In genomic region chr7:99827040-99827778, GRCh38 we compare ENCODE assay signal across 1 cellular context.
A peak's percentile ranks its signal among the peaks of the same experiment; 100 is the strongest.
TF ChIP-seq lines count a peak whose summit lies in the region.

No MANE protein-coding gene starts in this region.

TF ChIP-seq in HepG2, 621 proteins besides CTCF, POLR2A, EP300 and RAD21 (continued from another document and continues in another):
- TF ChIP-seq ZBTB14 (CRISPR knock-in tag; IDR thresholded peaks at IDR 0.05) (no peak), MYC (CRISPR knock-in tag; IDR thresholded peaks at IDR 0.05; ENCODE audit: borderline replicate concordance) (no peak), SKIL (CRISPR knock-in tag; IDR thresholded peaks at IDR 0.05; ENCODE audit: borderline replicate concordance) (peak; percentile 66; the same call in 1 of the 2 replicates), SPEN (CRISPR knock-in tag; IDR thresholded peaks at IDR 0.05; ENCODE audit: low read depth) (no peak), PREB (CRISPR knock-in tag; IDR thresholded peaks at IDR 0.05) (no peak), AKAP8 (CRISPR knock-in tag; IDR thresholded peaks at IDR 0.05) (no peak), NR1H2 (CRISPR knock-in tag; IDR thresholded peaks at IDR 0.05; ENCODE audit: borderline replicate concordance, low read depth) (no peak), SMAD9 (CRISPR knock-in tag; IDR thresholded peaks at IDR 0.05) (no peak), TARDBP (CRISPR knock-in tag; IDR thresholded peaks at IDR 0.05) (no peak; the same call in 1 of the 2 replicates), KLF11 (CRISPR knock-in tag; IDR thresholded peaks at IDR 0.05) (no peak), ZNF382 (CRISPR knock-in tag; IDR thresholded peaks at IDR 0.05; ENCODE audit: borderline replicate concordance) (no peak), HCFC1 (IDR thresholded peaks at IDR 0.05; ENCODE audit: low read depth, low read length) (no peak), STAT5B (CRISPR knock-in tag; IDR thresholded peaks at IDR 0.05) (no peak), ZNF264 (CRISPR knock-in tag; IDR thresholded peaks at IDR 0.05) (0 out of 2 replicates have a peak, but pooled peaks have one; percentile 59), ZNF225 (CRISPR knock-in tag; IDR thresholded peaks at IDR 0.05) (no peak), RORA (CRISPR knock-in tag; IDR thresholded peaks at IDR 0.05) (no peak), FOSL2 (CRISPR knock-in tag; IDR thresholded peaks at IDR 0.05) (peak; percentile 77), SKI (IDR thresholded peaks at IDR 0.05; ENCODE audit: partially characterized antibody) (peak; percentile 70), ZGPAT (CRISPR knock-in tag; IDR thresholded peaks at IDR 0.05) (peak; percentile 75; the same call in 1 of the 2 replicates), PRDM4 (CRISPR knock-in tag; IDR thresholded peaks at IDR 0.05; ENCODE audit: borderline replicate concordance) (no peak), POGK (CRISPR knock-in tag; conservative IDR thresholded peaks at IDR 0.05) (no peak), FOXA3 (CRISPR knock-in tag; IDR thresholded peaks at IDR 0.05) (peak; percentile 96), PAWR (CRISPR knock-in tag; IDR thresholded peaks at IDR 0.05; ENCODE audit: borderline replicate concordance) (no peak), ATF4 (CRISPR knock-in tag; IDR thresholded peaks at IDR 0.05) (peak in 1 of 2 experiments; percentile 66; a peak in 2 of 4 replicates), MEIS2 (CRISPR knock-in tag; IDR thresholded peaks at IDR 0.05) (peak; percentile 67; the same call in 1 of the 2 replicates), ZNF121 (CRISPR knock-in tag; IDR thresholded peaks at IDR 0.05) (no peak), ZSCAN20 (CRISPR knock-in tag; IDR thresholded peaks at IDR 0.05; ENCODE audit: borderline replicate concordance) (no peak), SMARCE1 (IDR thresholded peaks at IDR 0.05; ENCODE audit: borderline replicate concordance) (no peak), HOMEZ (CRISPR knock-in tag; IDR thresholded peaks at IDR 0.05; ENCODE audit: low read depth) (peak; percentile 60; the same call in 1 of the 2 replicates), ZMAT3 (CRISPR knock-in tag; conservative IDR thresholded peaks at IDR 0.05) (no peak), ZNF468 (CRISPR knock-in tag; IDR thresholded peaks at IDR 0.05) (no peak), ARNT2 (CRISPR knock-in tag; IDR thresholded peaks at IDR 0.05; ENCODE audit: low read depth) (peak; percentile 48; the same call in 1 of the 2 replicates), ZNF281 (CRISPR knock-in tag; IDR thresholded peaks at IDR 0.05; ENCODE audit: borderline replicate concordance) (0 out of 2 replicates have a peak, but pooled peaks have one; percentile 45), SSRP1 (CRISPR knock-in tag; IDR thresholded peaks at IDR 0.05) (no peak), AGO2 (optimal IDR thresholded peaks at IDR 0.05; ENCODE audit: low read depth, low read length) (no peak), ZNF644 (CRISPR knock-in tag; IDR thresholded peaks at IDR 0.05; ENCODE audit: low read depth) (peak; percentile 73; the same call in 1 of the 2 replicates), ZUFSP (CRISPR knock-in tag; IDR thresholded peaks at IDR 0.05; ENCODE audit: borderline replicate concordance) (no peak), ZNF563 (CRISPR knock-in tag; IDR thresholded peaks at IDR 0.05) (no peak; the same call in 1 of the 2 replicates), HOXA3 (CRISPR knock-in tag; IDR thresholded peaks at IDR 0.05) (peak; percentile 74; the same call in 1 of the 2 replicates), ZNF503 (CRISPR knock-in tag; IDR thresholded peaks at IDR 0.05) (peak; percentile 89), SIN3A (IDR thresholded peaks at IDR 0.05; ENCODE audit: borderline replicate concordance, low read depth, low read length) (no peak), NKX3-1 (CRISPR knock-in tag; IDR thresholded peaks at IDR 0.05) (peak; percentile 78; the same call in 1 of the 2 replicates), NR2F2 (IDR thresholded peaks at IDR 0.05; ENCODE audit: borderline replicate concordance, low read depth) (peak; percentile 81), ZNF746 (CRISPR knock-in tag; IDR thresholded peaks at IDR 0.05) (no peak)
